In the genomic region with DNA sequence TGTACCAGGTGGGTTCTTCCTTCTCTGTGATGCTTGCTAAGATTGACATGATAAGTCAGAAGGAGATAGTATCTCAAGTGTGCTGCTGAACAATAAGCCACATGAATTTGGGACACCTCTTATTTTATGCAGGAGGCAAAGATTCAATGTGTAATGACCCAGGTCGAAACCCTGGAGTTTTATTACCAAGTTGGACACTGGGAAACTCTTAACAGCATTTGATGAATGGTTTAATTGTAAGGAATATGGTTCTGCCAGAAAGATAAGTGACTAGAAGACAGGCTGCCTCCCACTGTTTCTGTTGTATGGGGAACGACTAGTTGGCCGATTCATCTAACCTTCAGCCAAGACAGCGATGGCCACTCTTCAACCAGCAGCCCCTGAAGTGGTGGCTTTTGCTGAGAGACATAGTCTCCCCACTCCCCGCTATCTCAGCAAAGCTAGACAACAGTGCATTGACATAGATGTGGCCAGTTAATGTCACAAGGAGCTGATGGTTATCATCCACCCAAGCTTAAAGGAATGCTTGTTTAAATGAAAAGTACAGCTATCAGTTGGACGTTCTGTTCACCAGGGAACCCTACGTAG, we compare ENCODE assay signal across 7 cellular contexts.
"Had no signal": no experiment of that assay in that cellular context is flagged by ENCODE, and none has a peak within 500 bp of the region (broad histone marks: within the 10 kb centered on the region; RNA-seq: fewer than 3 reads in every experiment).

No MANE protein-coding gene starts in this region.

- H3K27ac ChIP-seq: dorsolateral prefrontal cortex, gastroesophageal sphincter, neural progenitor cell had no signal

- H3K4me1 ChIP-seq: gastroesophageal sphincter, neural progenitor cell had no signal

- H3K27me3 ChIP-seq: dorsolateral prefrontal cortex, gastroesophageal sphincter, neural progenitor cell, testis had no signal

- DNase-seq: aorta; dorsolateral prefrontal cortex; endodermal cell; stimulated activated naive CD8-positive, alpha-beta T cell treated with anti-CD3 and anti-CD28 coated beads, Interleukin-15, amount 100 ng/mL, for 72 hours; testis had no signal

- H3K9me3 ChIP-seq: gastroesophageal sphincter, testis had no signal

- H3K4me3 ChIP-seq: dorsolateral prefrontal cortex, gastroesophageal sphincter, neural progenitor cell, testis had no signal

- H3K9ac ChIP-seq: neural progenitor cell had no signal

- H3K36me3 ChIP-seq: neural progenitor cell had no signal
